ENCODE assay signal across 2 cellular contexts in the genomic region with DNA sequence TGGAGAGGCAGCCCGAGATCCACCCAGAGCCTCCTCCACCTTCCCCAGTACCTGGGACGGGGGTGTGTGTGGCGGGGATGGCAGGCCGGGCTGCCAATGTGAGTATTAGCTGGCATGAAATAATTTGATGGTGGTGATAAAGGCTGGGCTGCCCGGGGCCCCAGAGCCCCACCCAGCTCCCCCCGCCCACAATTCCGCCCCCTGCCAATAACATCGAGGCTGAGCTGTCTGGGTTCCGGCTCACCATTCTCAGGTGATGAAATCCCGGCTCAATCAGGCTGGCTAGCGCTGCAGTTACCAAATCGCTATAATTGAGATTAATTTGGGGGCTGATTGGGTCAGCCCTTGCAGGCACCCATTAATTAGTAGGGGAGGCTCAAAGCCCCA.
TF ChIP-seq lines count a peak whose summit lies in the region.

No MANE protein-coding gene starts in this region.

TF ChIP-seq in GM23338, 12 proteins besides CTCF, POLR2A, EP300 and RAD21 (continues in another document):
- TF ChIP-seq, protein P1, sequence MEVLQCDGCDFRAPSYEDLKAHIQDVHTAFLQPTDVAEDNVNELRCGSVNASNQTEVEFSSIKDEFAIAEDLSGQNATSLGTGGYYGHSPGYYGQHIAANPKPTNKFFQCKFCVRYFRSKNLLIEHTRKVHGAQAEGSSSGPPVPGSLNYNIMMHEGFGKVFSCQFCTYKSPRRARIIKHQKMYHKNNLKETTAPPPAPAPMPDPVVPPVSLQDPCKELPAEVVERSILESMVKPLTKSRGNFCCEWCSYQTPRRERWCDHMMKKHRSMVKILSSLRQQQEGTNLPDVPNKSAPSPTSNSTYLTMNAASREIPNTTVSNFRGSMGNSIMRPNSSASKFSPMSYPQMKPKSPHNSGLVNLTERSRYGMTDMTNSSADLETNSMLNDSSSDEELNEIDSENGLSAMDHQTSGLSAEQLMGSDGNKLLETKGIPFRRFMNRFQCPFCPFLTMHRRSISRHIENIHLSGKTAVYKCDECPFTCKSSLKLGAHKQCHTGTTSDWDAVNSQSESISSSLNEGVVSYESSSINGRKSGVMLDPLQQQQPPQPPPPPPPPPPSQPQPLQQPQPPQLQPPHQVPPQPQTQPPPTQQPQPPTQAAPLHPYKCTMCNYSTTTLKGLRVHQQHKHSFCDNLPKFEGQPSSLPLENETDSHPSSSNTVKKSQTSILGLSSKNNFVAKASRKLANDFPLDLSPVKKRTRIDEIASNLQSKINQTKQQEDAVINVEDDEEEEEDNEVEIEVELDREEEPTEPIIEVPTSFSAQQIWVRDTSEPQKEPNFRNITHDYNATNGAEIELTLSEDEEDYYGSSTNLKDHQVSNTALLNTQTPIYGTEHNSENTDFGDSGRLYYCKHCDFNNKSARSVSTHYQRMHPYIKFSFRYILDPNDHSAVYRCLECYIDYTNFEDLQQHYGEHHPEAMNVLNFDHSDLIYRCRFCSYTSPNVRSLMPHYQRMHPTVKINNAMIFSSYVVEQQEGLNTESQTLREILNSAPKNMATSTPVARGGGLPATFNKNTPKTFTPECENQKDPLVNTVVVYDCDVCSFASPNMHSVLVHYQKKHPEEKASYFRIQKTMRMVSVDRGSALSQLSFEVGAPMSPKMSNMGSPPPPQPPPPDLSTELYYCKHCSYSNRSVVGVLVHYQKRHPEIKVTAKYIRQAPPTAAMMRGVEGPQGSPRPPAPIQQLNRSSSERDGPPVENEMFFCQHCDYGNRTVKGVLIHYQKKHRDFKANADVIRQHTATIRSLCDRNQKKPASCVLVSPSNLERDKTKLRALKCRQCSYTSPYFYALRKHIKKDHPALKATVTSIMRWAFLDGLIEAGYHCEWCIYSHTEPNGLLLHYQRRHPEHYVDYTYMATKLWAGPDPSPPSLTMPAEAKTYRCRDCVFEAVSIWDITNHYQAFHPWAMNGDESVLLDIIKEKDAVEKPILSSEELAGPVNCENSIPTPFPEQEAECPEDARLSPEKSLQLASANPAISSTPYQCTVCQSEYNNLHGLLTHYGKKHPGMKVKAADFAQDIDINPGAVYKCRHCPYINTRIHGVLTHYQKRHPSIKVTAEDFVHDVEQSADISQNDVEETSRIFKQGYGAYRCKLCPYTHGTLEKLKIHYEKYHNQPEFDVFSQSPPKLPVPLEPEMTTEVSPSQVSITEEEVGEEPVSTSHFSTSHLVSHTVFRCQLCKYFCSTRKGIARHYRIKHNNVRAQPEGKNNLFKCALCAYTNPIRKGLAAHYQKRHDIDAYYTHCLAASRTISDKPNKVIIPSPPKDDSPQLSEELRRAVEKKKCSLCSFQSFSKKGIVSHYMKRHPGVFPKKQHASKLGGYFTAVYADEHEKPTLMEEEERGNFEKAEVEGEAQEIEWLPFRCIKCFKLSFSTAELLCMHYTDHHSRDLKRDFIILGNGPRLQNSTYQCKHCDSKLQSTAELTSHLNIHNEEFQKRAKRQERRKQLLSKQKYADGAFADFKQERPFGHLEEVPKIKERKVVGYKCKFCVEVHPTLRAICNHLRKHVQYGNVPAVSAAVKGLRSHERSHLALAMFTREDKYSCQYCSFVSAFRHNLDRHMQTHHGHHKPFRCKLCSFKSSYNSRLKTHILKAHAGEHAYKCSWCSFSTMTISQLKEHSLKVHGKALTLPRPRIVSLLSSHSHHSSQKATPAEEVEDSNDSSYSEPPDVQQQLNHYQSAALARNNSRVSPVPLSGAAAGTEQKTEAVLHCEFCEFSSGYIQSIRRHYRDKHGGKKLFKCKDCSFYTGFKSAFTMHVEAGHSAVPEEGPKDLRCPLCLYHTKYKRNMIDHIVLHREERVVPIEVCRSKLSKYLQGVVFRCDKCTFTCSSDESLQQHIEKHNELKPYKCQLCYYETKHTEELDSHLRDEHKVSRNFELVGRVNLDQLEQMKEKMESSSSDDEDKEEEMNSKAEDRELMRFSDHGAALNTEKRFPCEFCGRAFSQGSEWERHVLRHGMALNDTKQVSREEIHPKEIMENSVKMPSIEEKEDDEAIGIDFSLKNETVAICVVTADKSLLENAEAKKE (CRISPR knock-in tag; IDR thresholded peaks at IDR 0.05), result no peak
- TF ChIP-seq EZH2phosphoT487 (IDR thresholded peaks at IDR 0.05; ENCODE audit: unreplicated experiment) (no peak), ZNF331 (CRISPR knock-in tag; IDR thresholded peaks at IDR 0.05; ENCODE audit: low read depth) (no peak), EZH2 (IDR thresholded peaks at IDR 0.05; ENCODE audit: low read depth, unreplicated experiment) (no peak), POLR2AphosphoS5 (IDR thresholded peaks at IDR 0.05; ENCODE audit: low read depth) (no peak), ETS1 (IDR thresholded peaks at IDR 0.05) (no peak), JUNB (IDR thresholded peaks at IDR 0.05; ENCODE audit: unreplicated experiment) (no peak), NANOG (IDR thresholded peaks at IDR 0.05; ENCODE audit: borderline replicate concordance) (no peak), STAT1 (IDR thresholded peaks at IDR 0.05; ENCODE audit: unreplicated experiment) (no peak)
- TF ChIP-seq, protein P2, sequence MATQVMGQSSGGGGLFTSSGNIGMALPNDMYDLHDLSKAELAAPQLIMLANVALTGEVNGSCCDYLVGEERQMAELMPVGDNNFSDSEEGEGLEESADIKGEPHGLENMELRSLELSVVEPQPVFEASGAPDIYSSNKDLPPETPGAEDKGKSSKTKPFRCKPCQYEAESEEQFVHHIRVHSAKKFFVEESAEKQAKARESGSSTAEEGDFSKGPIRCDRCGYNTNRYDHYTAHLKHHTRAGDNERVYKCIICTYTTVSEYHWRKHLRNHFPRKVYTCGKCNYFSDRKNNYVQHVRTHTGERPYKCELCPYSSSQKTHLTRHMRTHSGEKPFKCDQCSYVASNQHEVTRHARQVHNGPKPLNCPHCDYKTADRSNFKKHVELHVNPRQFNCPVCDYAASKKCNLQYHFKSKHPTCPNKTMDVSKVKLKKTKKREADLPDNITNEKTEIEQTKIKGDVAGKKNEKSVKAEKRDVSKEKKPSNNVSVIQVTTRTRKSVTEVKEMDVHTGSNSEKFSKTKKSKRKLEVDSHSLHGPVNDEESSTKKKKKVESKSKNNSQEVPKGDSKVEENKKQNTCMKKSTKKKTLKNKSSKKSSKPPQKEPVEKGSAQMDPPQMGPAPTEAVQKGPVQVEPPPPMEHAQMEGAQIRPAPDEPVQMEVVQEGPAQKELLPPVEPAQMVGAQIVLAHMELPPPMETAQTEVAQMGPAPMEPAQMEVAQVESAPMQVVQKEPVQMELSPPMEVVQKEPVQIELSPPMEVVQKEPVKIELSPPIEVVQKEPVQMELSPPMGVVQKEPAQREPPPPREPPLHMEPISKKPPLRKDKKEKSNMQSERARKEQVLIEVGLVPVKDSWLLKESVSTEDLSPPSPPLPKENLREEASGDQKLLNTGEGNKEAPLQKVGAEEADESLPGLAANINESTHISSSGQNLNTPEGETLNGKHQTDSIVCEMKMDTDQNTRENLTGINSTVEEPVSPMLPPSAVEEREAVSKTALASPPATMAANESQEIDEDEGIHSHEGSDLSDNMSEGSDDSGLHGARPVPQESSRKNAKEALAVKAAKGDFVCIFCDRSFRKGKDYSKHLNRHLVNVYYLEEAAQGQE (IDR thresholded peaks at IDR 0.05; ENCODE audit: unreplicated experiment), result no peak

TF ChIP-seq in H1, 55 proteins besides CTCF, POLR2A, EP300 and RAD21:
- TF ChIP-seq POLR2AphosphoS5 (IDR thresholded peaks at IDR 0.05; ENCODE audit: low read depth, low read length) (no peak), RFX5 (IDR thresholded peaks at IDR 0.05; ENCODE audit: borderline replicate concordance, low read depth, low read length) (no peak), KDM4A (IDR thresholded peaks at IDR 0.05; ENCODE audit: low read depth, low read length, severe bottlenecking) (no peak), KDM1A (IDR thresholded peaks at IDR 0.05; ENCODE audit: borderline replicate concordance, low read length) (no peak), CEBPB (IDR thresholded peaks at IDR 0.05; ENCODE audit: low read depth, low read length) (no peak), BCL11A (IDR thresholded peaks at IDR 0.05; ENCODE audit: low read depth in 2 of 2, low read length in 2 of 2) (no peak), KDM5A (IDR thresholded peaks at IDR 0.05; ENCODE audit: low read length) (no peak), CBX8 (IDR thresholded peaks at IDR 0.05; ENCODE audit: borderline replicate concordance, low read depth, low read length) (no peak), YY1 (IDR thresholded peaks at IDR 0.05; ENCODE audit: low read depth, low read length) (no peak), TAF7 (optimal IDR thresholded peaks at IDR 0.05; ENCODE audit: borderline replicate concordance, low read depth, low read length) (no peak), CHD2 (IDR thresholded peaks at IDR 0.05; ENCODE audit: low read length) (no peak), SRF (IDR thresholded peaks at IDR 0.05; ENCODE audit: low read depth, low read length) (no peak), GABPA (IDR thresholded peaks at IDR 0.05; ENCODE audit: borderline replicate concordance, insufficient read depth, low read length) (no peak), SP1 (IDR thresholded peaks at IDR 0.05; ENCODE audit: low read depth, low read length) (no peak), ASH2L (IDR thresholded peaks at IDR 0.05; ENCODE audit: low read length) (no peak), SIRT6 (IDR thresholded peaks at IDR 0.05; ENCODE audit: low read length) (no peak), SUZ12 (IDR thresholded peaks at IDR 0.05; ENCODE audit: low read length) (no peak), E2F6 (IDR thresholded peaks at IDR 0.05) (no peak), CTBP2 (IDR thresholded peaks at IDR 0.05; ENCODE audit: borderline replicate concordance, insufficient read depth, insufficient read length, low read length) (no peak), TCF12 (IDR thresholded peaks at IDR 0.05; ENCODE audit: low read depth, low read length) (no peak)
TF ChIP-seq in H1: peak in this region for 0.
